Comparison of ENCODE assay signal across 11 cellular contexts in genomic region chr18:7459851-7460774, GRCh38.
DNase-seq lines count a peak whose midpoint lies in the region; ATAC-seq and TF ChIP-seq lines count a peak whose summit lies in the region.
"Had no signal": no experiment of that assay in that cellular context is flagged by ENCODE, and none has a peak within 500 bp of the region (broad histone marks: within the 10 kb centered on the region; RNA-seq: fewer than 3 reads in every experiment).

No MANE protein-coding gene starts in this region.

- in situ Hi-C loops in transverse colon (cut with MboI; ENCODE audit: low pct_ligation_motif_present in 1 of 4, low pct_unique_long_range_greater_than_20kb in 1 of 4, low sequenced_read_pairs in 3 of 4) = no loop called here

- TF ChIP-seq CTCF in fibroblast of villous mesenchyme (IDR thresholded peaks at IDR 0.05; ENCODE audit: insufficient read depth, low read depth, low read length) (no peak), transverse colon (IDR thresholded peaks at IDR 0.05) (no peak), smooth muscle cell (IDR thresholded peaks at IDR 0.05; ENCODE audit: borderline replicate concordance, insufficient read depth, poor library complexity, severe bottlenecking) (no peak)

- H3K4me3 ChIP-seq in fibroblast of villous mesenchyme (ENCODE audit: low read depth, low read length) = peak overlapping the region; percentile 0
- peak overlapping the region; percentile 8 for H3K4me3 ChIP-seq in neuron (ENCODE audit: low read length)
- peak overlapping the region in 1 of 4 donors; percentile 8 for H3K4me3 ChIP-seq in transverse colon
- H3K4me3 ChIP-seq in smooth muscle cell = no peak overlapping the region

- intact Hi-C loops in transverse colon (cut with DNase I; ENCODE audit: low total_unique reads) = no loop called here

- H3K9ac ChIP-seq in smooth muscle cell (ENCODE audit: low read depth) = no peak overlapping the region

- no peak for TF ChIP-seq POLR2A in transverse colon (IDR thresholded peaks at IDR 0.05)

- no peaks in the 10 kb centered on the region for H3K9me3 ChIP-seq in neuron (ENCODE audit: low read length)
- no peaks in the 10 kb centered on the region for H3K9me3 ChIP-seq in transverse colon
- no peaks in the 10 kb centered on the region for H3K9me3 ChIP-seq in smooth muscle cell (replicated peaks; ENCODE audit: low read depth)

- H2AFZ ChIP-seq in neuron (ENCODE audit: low read depth, low read length) = peak overlapping the region; percentile 32
- no peak overlapping the region for H2AFZ ChIP-seq in smooth muscle cell (ENCODE audit: low read depth)

- no peaks in the 10 kb centered on the region for H3F3A ChIP-seq in smooth muscle cell (ENCODE audit: low read depth)

- no peaks in the 10 kb centered on the region for H3K36me3 ChIP-seq in neuron (ENCODE audit: insufficient read depth, low read length)
- no peaks in the 10 kb centered on the region for H3K36me3 ChIP-seq in transverse colon
- no peaks in the 10 kb centered on the region for H3K36me3 ChIP-seq in smooth muscle cell (ENCODE audit: low read depth)

- TF ChIP-seq EP300 in transverse colon (IDR thresholded peaks at IDR 0.05; ENCODE audit: low read depth) = no peak

- no peak overlapping the region for H3K4me2 ChIP-seq in smooth muscle cell

- H4K20me1 ChIP-seq in smooth muscle cell (ENCODE audit: low read depth) = no peaks in the 10 kb centered on the region

- WGBS in transverse colon (ENCODE audit: low coverage in 1 of 2), 2 donors = 21 to 44% methylated on average over 2 to 18 of the region's 25 CpGs
- 91% methylated on average over 25 of the region's 25 CpGs for WGBS in smooth muscle cell (ENCODE audit: low lambda C conversion rate)

- H3K79me2 ChIP-seq in smooth muscle cell (ENCODE audit: low read depth) = no peaks in the 10 kb centered on the region

- ATAC-seq in HG02970 (IDR thresholded peaks at IDR 0.05; ENCODE audit: low FRiP score, unreplicated experiment) (no peak), GM18502 (IDR thresholded peaks at IDR 0.05; ENCODE audit: poor library complexity, unreplicated experiment) (no peak)

- H3K27ac ChIP-seq in transverse colon (peak overlapping the region; percentile 62 to 84 (median 76)), smooth muscle cell (ENCODE audit: low read depth) (no peak overlapping the region)

- H3K27me3 ChIP-seq in neuron (ENCODE audit: insufficient read depth, low read length) (no peaks in the 10 kb centered on the region), transverse colon (no peaks in the 10 kb centered on the region), smooth muscle cell (ENCODE audit: low read depth) (no peaks in the 10 kb centered on the region)

- no peaks in the 10 kb centered on the region for H3K4me1 ChIP-seq in neuron (ENCODE audit: insufficient read depth, low read length)
- peaks cover 0 to 12% (median 2%) of the 10 kb centered on the region in 4 donors for H3K4me1 ChIP-seq in transverse colon
- H3K4me1 ChIP-seq in smooth muscle cell (ENCODE audit: low read depth) = peaks cover 7% of the 10 kb centered on the region

- DNase-seq in RPMI7951 (ENCODE audit: low read depth) (peak; percentile 13), fibroblast of villous mesenchyme (ENCODE audit: low read depth) (no peak), transverse colon (no peak), smooth muscle cell (lab: John Stamatoyannopoulos, UW; ENCODE audit: unreplicated experiment) (no peak)
- DNase-seq: activated CD8-positive, alpha-beta memory T cell treated with anti-CD3 and anti-CD28 coated beads, Interleukin-2, amount 50 U/mL, for 48 hours; kidney glomerular epithelial cell; NCI-H345; stimulated activated CD4-positive, alpha-beta T cell treated with anti-CD3 and anti-CD28 coated beads, Interleukin-4, amount 100 ng/mL, for 24 hours had no signal
